Comparison of ENCODE assay signal across 14 cellular contexts in genomic region chr11:102905848-102906247, GRCh38. TPM values are rescaled to one million over a fixed set of nuclear protein-coding genes. Genes with fewer than 3 reads are reported as not detected.
"Had no signal": no experiment of that assay in that cellular context is flagged by ENCODE, and none has a peak within 500 bp of the region (broad histone marks: within the 10 kb centered on the region; RNA-seq: fewer than 3 reads in every experiment).

No MANE protein-coding gene starts in this region.

RNA-seq across cellular contexts. Expression of gene MMP12, which starts 31.1 kb away (rescaled TPM):
- total RNA-seq: dermis blood vessel endothelial cell; endothelial cell of umbilical vein; gastrocnemius medialis; glomerular endothelial cell; left ventricle myocardium superior; naive thymus-derived CD4-positive, alpha-beta T cell; progenitor cell of endocrine pancreas; temporal lobe; thyroid gland had no signal
- polyA plus RNA-seq: endothelial cell of umbilical vein; naive thymus-derived CD4-positive, alpha-beta T cell had no signal

RNA-seq across cellular contexts. Expression of gene MMP13, which starts 49.7 kb away (rescaled TPM):
- total RNA-seq: dermis blood vessel endothelial cell; endothelial cell of umbilical vein; esophagus squamous epithelium; gastrocnemius medialis; glomerular endothelial cell; left ventricle myocardium superior; lower lobe of right lung; mucosa of gallbladder; naive thymus-derived CD4-positive, alpha-beta T cell; progenitor cell of endocrine pancreas; right lobe of liver; thyroid gland; urinary bladder had no signal
- polyA plus RNA-seq: endothelial cell of umbilical vein; naive thymus-derived CD4-positive, alpha-beta T cell had no signal
